ENCODE assay signal across 17 cellular contexts in the genomic region with DNA sequence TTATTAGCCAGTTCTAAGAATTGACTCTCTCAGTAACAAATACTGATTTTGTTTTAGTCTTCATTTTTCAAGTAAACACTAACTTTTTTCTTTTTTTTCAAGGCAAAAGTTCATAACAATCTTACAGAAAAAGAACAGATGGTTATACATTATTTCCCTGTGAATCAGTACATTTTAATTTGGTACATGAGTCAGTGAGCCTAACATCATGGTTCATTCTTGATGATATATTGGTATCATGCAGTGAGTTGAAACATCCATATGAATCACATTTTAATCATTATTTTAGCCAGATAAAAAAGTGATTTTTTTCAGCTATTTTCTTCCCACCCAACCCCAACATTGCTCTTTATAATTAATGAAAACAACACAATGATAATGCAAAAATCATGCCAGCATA.
"Had no signal": no experiment of that assay in that cellular context is flagged by ENCODE, and none has a peak within 500 bp of the region (broad histone marks: within the 10 kb centered on the region; RNA-seq: fewer than 3 reads in every experiment).

No MANE protein-coding gene starts in this region.

- DNase-seq: activated CD4-positive, alpha-beta T cell treated with anti-CD3 and anti-CD28 coated beads, Interleukin-2, amount 10 ng/mL, durations not matched to agents 7 days and 5 days; activated CD8-positive, alpha-beta memory T cell treated with anti-CD3 and anti-CD28 coated beads, Interleukin-2, amount 50 U/mL, for 48 hours; activated naive CD8-positive, alpha-beta T cell treated with anti-CD3 and anti-CD28 coated beads for 36 hours; activated T-cell treated with anti-CD3 and anti-CD28 coated beads, Interleukin-2, amount 50 U/mL, for 72 hours; endodermal cell; foreskin melanocyte; heart left ventricle; immature natural killer cell; mesendoderm; occipital lobe; stimulated activated CD4-positive, alpha-beta T cell treated with anti-CD3 and anti-CD28 coated beads, Interleukin-4, amount 100 ng/mL, for 4 hours; stimulated activated CD8-positive, alpha-beta memory T cell treated with anti-CD3 and anti-CD28 coated beads, Interleukin-4, amount 100 ng/mL, for 48 hours; stimulated activated naive CD4-positive, alpha-beta T cell treated with Interleukin-2 at 50 U/mL for 16 hours; substantia nigra had no signal

- H3K27me3 ChIP-seq: heart left ventricle, right atrium auricular region, tibial nerve had no signal

- ATAC-seq: activated T-cell treated with anti-CD3 and anti-CD28 coated beads, Interleukin-2, amount 50 U/mL, for 72 hours; heart left ventricle had no signal

- H3K9me3 ChIP-seq: right atrium auricular region, tibial nerve had no signal

- H3K4me3 ChIP-seq: heart left ventricle, right atrium auricular region, smooth muscle cell, tibial nerve had no signal

- H3K4me2 ChIP-seq: smooth muscle cell had no signal

- H3K4me1 ChIP-seq: heart left ventricle, right atrium auricular region, tibial nerve had no signal

- H3K27ac ChIP-seq: heart left ventricle, right atrium auricular region, tibial nerve had no signal

- H3K36me3 ChIP-seq: heart left ventricle, right atrium auricular region, tibial nerve had no signal
